ENCODE assay signal across 8 cellular contexts in genomic region chr17:17205368-17206148, GRCh38. TPM values are rescaled to one million over a fixed set of nuclear protein-coding genes. Genes with fewer than 3 reads are reported as not detected.
DNase-seq lines count a peak whose midpoint lies in the region; ATAC-seq and TF ChIP-seq lines count a peak whose summit lies in the region.

No MANE protein-coding gene starts in this region.

- H4K20me1 ChIP-seq in fibroblast of lung (ENCODE audit: control insufficient read depth, extremely low read depth, insufficient read depth, low read length) = no peaks in the 10 kb centered on the region

- peak overlapping the region; percentile 91 for H3K4me3 Mint-ChIP-seq in activated T-cell treated with anti-CD3 and anti-CD28 coated beads, Interleukin-2, amount 50 U/mL, for 24 hours
- H3K4me3 Mint-ChIP-seq in progenitor cell of endocrine pancreas (ENCODE audit: low read depth) (no peak overlapping the region), type B pancreatic cell (no peak overlapping the region)

- peaks cover 51% of the 10 kb centered on the region for H3K36me3 Mint-ChIP-seq in activated T-cell treated with anti-CD3 and anti-CD28 coated beads, Interleukin-2, amount 50 U/mL, for 24 hours (ENCODE audit: low read depth)
- no peaks in the 10 kb centered on the region for H3K36me3 Mint-ChIP-seq in progenitor cell of endocrine pancreas (ENCODE audit: insufficient read depth)
- H3K36me3 Mint-ChIP-seq in type B pancreatic cell = no peaks in the 10 kb centered on the region

- no peak for TF ChIP-seq CTCF in GM13977 (IDR thresholded peaks at IDR 0.05; ENCODE audit: extremely low read depth, insufficient read depth, missing control alignments)
- TF ChIP-seq CTCF in fibroblast of lung (conservative IDR thresholded peaks at IDR 0.05 in 1 of 2, IDR thresholded peaks at IDR 0.05 in 1 of 2; ENCODE audit: low read depth in 1 of 2, low read length in 2 of 2) = no peak
- no peak for TF ChIP-seq CTCF in progenitor cell of endocrine pancreas (IDR thresholded peaks at IDR 0.05; ENCODE audit: unreplicated experiment)
- no peak for TF ChIP-seq CTCF in type B pancreatic cell (conservative IDR thresholded peaks at IDR 0.05)

- no peaks in the 10 kb centered on the region for H3K27me3 ChIP-seq in fibroblast of lung (ENCODE audit: control insufficient read depth, insufficient read depth, low read length)

- peak; percentile 88 for DNase-seq in GM13977 (ENCODE audit: low spot score)
- DNase-seq in NOMO-1 treated with DMSO at 0.1 percent for 48 hours (lab: John Stamatoyannopoulos, UW; ENCODE audit: unreplicated experiment) = peak; percentile 59
- DNase-seq in activated T-cell treated with anti-CD3 and anti-CD28 coated beads, Interleukin-2, amount 50 U/mL, for 24 hours = peak; percentile 80
- peak; percentile 33 to 52 for DNase-seq in fibroblast of lung (ENCODE audit: low read depth in 2 of 2)
- DNase-seq in renal cortical epithelial cell (ENCODE audit: low read depth) = peak; percentile 27
- no peak for DNase-seq in progenitor cell of endocrine pancreas (ENCODE audit: low spot score, unreplicated experiment)
- no peak for DNase-seq in type B pancreatic cell (ENCODE audit: extremely low spot score, unreplicated experiment)

- in situ Hi-C loops in GM13977 (cut with MboI; ENCODE audit: low pct_unique_long_range_greater_than_20kb, low sequenced_read_pairs, unreplicated experiment) = no loop called here

- H3K4me2 ChIP-seq in fibroblast of lung (ENCODE audit: extremely low read depth, insufficient read depth, low read length) = peak overlapping the region; percentile 90

- peaks cover 2% of the 10 kb centered on the region for H3K36me3 ChIP-seq in fibroblast of lung (ENCODE audit: control insufficient read depth, insufficient read depth, low read length)

- peak overlapping the region; percentile 4 for H2AFZ ChIP-seq in fibroblast of lung (ENCODE audit: low read length)

- H3K4me3 ChIP-seq in fibroblast of lung (replicated peaks in 1 of 4; ENCODE audit: control extremely low read depth in 1 of 4, insufficient read depth in 1 of 4, low read depth in 3 of 4, low read length in 4 of 4) = peak overlapping the region; percentile 50 to 61 (median 58)

- H3K27me3 Mint-ChIP-seq in activated T-cell treated with anti-CD3 and anti-CD28 coated beads, Interleukin-2, amount 50 U/mL, for 24 hours = no peaks in the 10 kb centered on the region
- no peaks in the 10 kb centered on the region for H3K27me3 Mint-ChIP-seq in progenitor cell of endocrine pancreas
- no peaks in the 10 kb centered on the region for H3K27me3 Mint-ChIP-seq in type B pancreatic cell

- peak; percentile 43 for ATAC-seq in HG02798 (IDR thresholded peaks at IDR 0.05; ENCODE audit: poor library complexity, unreplicated experiment)

- H3K9me3 ChIP-seq in fibroblast of lung (ENCODE audit: control insufficient read depth, insufficient read depth, low read depth, low read length) = no peaks in the 10 kb centered on the region

- no peaks in the 10 kb centered on the region for H3K9me3 Mint-ChIP-seq in activated T-cell treated with anti-CD3 and anti-CD28 coated beads, Interleukin-2, amount 50 U/mL, for 24 hours
- H3K9me3 Mint-ChIP-seq in progenitor cell of endocrine pancreas (ENCODE audit: low read depth) = no peaks in the 10 kb centered on the region
- H3K9me3 Mint-ChIP-seq in type B pancreatic cell = no peaks in the 10 kb centered on the region

- peaks cover 10% of the 10 kb centered on the region for H3K4me1 ChIP-seq in fibroblast of lung (ENCODE audit: control insufficient read depth, extremely low read depth, insufficient read depth, low read length)

- peak overlapping the region; percentile 62 for H3K9ac ChIP-seq in fibroblast of lung (ENCODE audit: insufficient read depth, low read length)

- peak overlapping the region; percentile 98 for H3K27ac Mint-ChIP-seq in activated T-cell treated with anti-CD3 and anti-CD28 coated beads, Interleukin-2, amount 50 U/mL, for 24 hours
- H3K27ac Mint-ChIP-seq in progenitor cell of endocrine pancreas (no peak overlapping the region), type B pancreatic cell (no peak overlapping the region)

- H3K79me2 ChIP-seq in fibroblast of lung (ENCODE audit: control insufficient read depth, insufficient read depth, low read length) = peaks cover 9% of the 10 kb centered on the region

- H3K27ac ChIP-seq in fibroblast of lung (ENCODE audit: insufficient read depth, low read length) = peak overlapping the region; percentile 8

- peaks cover 37% of the 10 kb centered on the region for H3K4me1 Mint-ChIP-seq in activated T-cell treated with anti-CD3 and anti-CD28 coated beads, Interleukin-2, amount 50 U/mL, for 24 hours (ENCODE audit: low read depth)
- H3K4me1 Mint-ChIP-seq in progenitor cell of endocrine pancreas (ENCODE audit: low read depth) (no peaks in the 10 kb centered on the region), type B pancreatic cell (ENCODE audit: unreplicated experiment) (peaks cover 6% of the 10 kb centered on the region)

RNA-seq across cellular contexts. Expression of gene PLD6, which starts 0.6 kb away (rescaled TPM):
- total RNA-seq in fibroblast of lung (6.7 and 7.8 TPM in 2 replicates), renal cortical epithelial cell (1.9 and 3.5 TPM in 2 replicates), progenitor cell of endocrine pancreas (1.00 and 1.2 TPM in 2 replicates), type B pancreatic cell (ENCODE audit: low replicate concordance) (0.43 and 1.5 TPM in 2 replicates)
- 2.5 and 4.7 TPM in 2 replicates for polyA plus RNA-seq in fibroblast of lung
- polyA plus RNA-seq in fibroblast of lung (2012) = 1.5 and 3.6 TPM in 2 replicates
- polyA minus RNA-seq in fibroblast of lung (ENCODE audit: low replicate concordance) = 0.47 and 2.8 TPM in 2 replicates

RNA-seq across cellular contexts. Expression of gene FLCN, which starts 31.4 kb away (rescaled TPM):
- total RNA-seq in fibroblast of lung (66.5 and 68.5 TPM in 2 replicates), renal cortical epithelial cell (37.7 and 40.7 TPM in 2 replicates), progenitor cell of endocrine pancreas (58.4 and 58.7 TPM in 2 replicates), type B pancreatic cell (ENCODE audit: low replicate concordance) (55.8 and 60.9 TPM in 2 replicates)
- 16.4 and 17.5 TPM in 2 replicates for polyA plus RNA-seq in fibroblast of lung
- 28.3 and 34.2 TPM in 2 replicates for polyA plus RNA-seq in fibroblast of lung (2012)
- 54.8 and 71.1 TPM in 2 replicates for polyA minus RNA-seq in fibroblast of lung (ENCODE audit: low replicate concordance)

Comparison
In these comparisons a context has a peak if more than half of its experiments do, and no peak if none do; other contexts are left out.
1. DNase-seq: peak in GM13977 (single experiment), NOMO-1 treated with DMSO at 0.1 percent for 48 hours (single experiment), activated T-cell treated with anti-CD3 and anti-CD28 coated beads, Interleukin-2, amount 50 U/mL, for 24 hours (single experiment), fibroblast of lung (2 of 2) and renal cortical epithelial cell (single experiment); none in progenitor cell of endocrine pancreas (single experiment) and type B pancreatic cell (single experiment).